In genomic region chr1:15876357-15876756, GRCh38 we compare ENCODE assay signal across 14 cellular contexts. TPM values are rescaled to one million over a fixed set of nuclear protein-coding genes. Genes with fewer than 3 reads are reported as not detected.
A peak's percentile ranks its signal among the peaks of the same experiment; 100 is the strongest.
DNase-seq lines count a peak whose midpoint lies in the region; ATAC-seq and TF ChIP-seq lines count a peak whose summit lies in the region.
"Had no signal": no experiment of that assay in that cellular context is flagged by ENCODE, and none has a peak within 500 bp of the region (broad histone marks: within the 10 kb centered on the region; RNA-seq: fewer than 3 reads in every experiment).

No MANE protein-coding gene starts in this region.

- no CpG with 5 or more reads among the region's 11 CpGs for WGBS in iPS DF 6.9 (ENCODE audit: insufficient coverage, insufficient read length)

- no peaks in the 10 kb centered on the region for H3K4me1 ChIP-seq in iPS DF 6.9 (ENCODE audit: control insufficient read depth, insufficient read depth, low read length)

- peak; percentile 98 for ATAC-seq in WTC11
- ATAC-seq in sciatic nerve, result peak; percentile 22
- no peak for ATAC-seq in HG03378 (IDR thresholded peaks at IDR 0.05; ENCODE audit: unreplicated experiment)

- H3K27me3 Mint-ChIP-seq in WTC11 (ENCODE audit: low read depth), result no peaks in the 10 kb centered on the region
- H3K27me3 Mint-ChIP-seq: activated CD4-positive, alpha-beta memory T cell treated with anti-CD3 and anti-CD28 coated beads, Interleukin-2, amount 10 ng/mL, durations not matched to agents 7 days and 5 days had no signal

- no peaks in the 10 kb centered on the region for H3K9me3 Mint-ChIP-seq in WTC11
- H3K9me3 Mint-ChIP-seq: activated CD4-positive, alpha-beta memory T cell treated with anti-CD3 and anti-CD28 coated beads, Interleukin-2, amount 10 ng/mL, durations not matched to agents 7 days and 5 days; T-helper 1 cell treated with Interleukin-12 subunit alpha and Interleukin-12 subunit beta and Interleukin-4 antibody, amounts not matched to agents 30 μg/mL and 1 μg/mL, for 36 hours had no signal

- H3K27me3 ChIP-seq in iPS DF 6.9 (ENCODE audit: control insufficient read depth, insufficient read depth, low read length), result no peaks in the 10 kb centered on the region

- H3K9me3 ChIP-seq in iPS DF 6.9 (ENCODE audit: control insufficient read depth, insufficient read depth, low read length), result no peaks in the 10 kb centered on the region

- POLR2A ChIA-PET in WTC11 (lab: Charles Lee), result interaction anchor here (0.8 to 1.3 kb wide), 2 partner anchors 27 to 43 kb away, joined by 3 to 4 read pairs; no protein-coding TSS in a partner anchor

- no peak overlapping the region for H3K4me3 ChIP-seq in iPS DF 6.9 (ENCODE audit: low read length)

- H3K27ac ChIP-seq in iPS DF 6.9 (ENCODE audit: low read length), result no peak overlapping the region

- no peak overlapping the region for H3K4me3 Mint-ChIP-seq in WTC11
- H3K4me3 Mint-ChIP-seq: activated CD4-positive, alpha-beta memory T cell treated with anti-CD3 and anti-CD28 coated beads, Interleukin-2, amount 10 ng/mL, durations not matched to agents 7 days and 5 days; T-helper 1 cell treated with Interleukin-12 subunit alpha and Interleukin-12 subunit beta and Interleukin-4 antibody, amounts not matched to agents 30 μg/mL and 1 μg/mL, for 36 hours had no signal

- intact Hi-C loops in sciatic nerve (cut with DNase I), result no loop called here

- H3K27ac Mint-ChIP-seq in WTC11, result peak overlapping the region; percentile 89
- H3K27ac Mint-ChIP-seq: activated CD4-positive, alpha-beta memory T cell treated with anti-CD3 and anti-CD28 coated beads, Interleukin-2, amount 10 ng/mL, durations not matched to agents 7 days and 5 days; T-helper 1 cell treated with Interleukin-12 subunit alpha and Interleukin-12 subunit beta and Interleukin-4 antibody, amounts not matched to agents 30 μg/mL and 1 μg/mL, for 36 hours had no signal

- peaks cover 15% of the 10 kb centered on the region; the same call in 1 of the 2 replicates for H3K36me3 Mint-ChIP-seq in WTC11

- TF ChIP-seq CTCF in WTC11 (IDR thresholded peaks at IDR 0.05), result no peak

- CTCF ChIA-PET in WTC11 (lab: Charles Lee), result interaction anchor here (0.6 to 2.0 kb wide), 24 partner anchors 11 to 590 kb away, joined by 3 to 19 read pairs (median 4); partner anchors contain the start of gene SPEN

- H3K4me1 Mint-ChIP-seq in WTC11, result peaks cover 12% of the 10 kb centered on the region

- DNase-seq in DMS53 (lab: John Stamatoyannopoulos, UW) (peak; percentile 13), DMS53 treated with DMSO at 0.1 percent for 48 hours (lab: John Stamatoyannopoulos, UW; ENCODE audit: unreplicated experiment) (no peak), WTC11 (ENCODE audit: low spot score) (peak; percentile 69), iPS DF 6.9 (ENCODE audit: low read depth, low spot score) (peak; percentile 33), sciatic nerve (ENCODE audit: low spot score) (no peak), COR-L47 (lab: John Stamatoyannopoulos, UW) (no peak), AG08396 (ENCODE audit: low spot score) (no peak)
- DNase-seq: 8988T; activated CD4-positive, alpha-beta memory T cell treated with anti-CD3 and anti-CD28 coated beads, Interleukin-2, amount 10 ng/mL, durations not matched to agents 7 days and 5 days; activated naive CD4-positive, alpha-beta T cell; DMS79 treated with DMSO at 0.1 percent for 48 hours; NCI-H1436 treated with DMSO at 0.1 percent for 48 hours had no signal

- no peaks in the 10 kb centered on the region for H3K36me3 ChIP-seq in iPS DF 6.9 (ENCODE audit: control insufficient read depth, insufficient read depth, low read length)

TF ChIP-seq in WTC11, 78 proteins besides CTCF, POLR2A, EP300 and RAD21:
- no peak for TF ChIP-seq HMGXB4 (CRISPR knock-in tag; IDR thresholded peaks at IDR 0.05)
- TF ChIP-seq ZNF532 (CRISPR knock-in tag; IDR thresholded peaks at IDR 0.05; ENCODE audit: borderline replicate concordance), result no peak
- TF ChIP-seq ZNF121 (CRISPR knock-in tag; IDR thresholded peaks at IDR 0.05), result peak; percentile 60; the same call in 1 of the 2 replicates

RNA-seq across cellular contexts. Expression of gene SPEN, which starts 28.9 kb away (rescaled TPM):
- total RNA-seq in WTC11 (2021) (48.5 to 50.2 TPM (median 48.8 TPM) in 3 replicates), sciatic nerve (97.7 TPM)

Comparison
In these comparisons a context has a peak if more than half of its experiments do, and no peak if none do; other contexts are left out.
1. DNase-seq: peak in DMS53 (single experiment), WTC11 (single experiment) and iPS DF 6.9 (single experiment); none in DMS53 treated with DMSO at 0.1 percent for 48 hours (single experiment), sciatic nerve (single experiment), COR-L47 (single experiment) and AG08396 (single experiment).